ENCODE assay signal across 17 cellular contexts in genomic region chr3:20073683-20074082, GRCh38. TPM values are rescaled to one million over a fixed set of nuclear protein-coding genes. Genes with fewer than 3 reads are reported as not detected.
DNase-seq lines count a peak whose midpoint lies in the region; ATAC-seq and TF ChIP-seq lines count a peak whose summit lies in the region.
"Had no signal": no experiment of that assay in that cellular context is flagged by ENCODE, and none has a peak within 500 bp of the region (broad histone marks: within the 10 kb centered on the region; RNA-seq: fewer than 3 reads in every experiment).

No MANE protein-coding gene starts in this region.

- no peaks in the 10 kb centered on the region for H4K20me1 ChIP-seq in GM23248 (ENCODE audit: insufficient read depth)

- peak overlapping the region; percentile 73 for H3K27ac ChIP-seq in HUES48 (ENCODE audit: low read depth, low read length)
- peak overlapping the region; percentile 54 for H3K27ac ChIP-seq in angular gyrus (ENCODE audit: low read depth, low read length)
- H3K27ac ChIP-seq in prostate gland: peak overlapping the region; percentile 7 to 24
- no peak overlapping the region for H3K27ac ChIP-seq in GM23248
- H3K27ac ChIP-seq: body of pancreas had no signal

- no peaks in the 10 kb centered on the region for H3K79me2 ChIP-seq in GM23248 (ENCODE audit: insufficient read depth)

- no peak for ATAC-seq in HG02759 (IDR thresholded peaks at IDR 0.05; ENCODE audit: unreplicated experiment)
- ATAC-seq: activated CD8-positive, alpha-beta T cell treated with anti-CD3 and anti-CD28 coated beads, Interleukin-2, amount 10 ng/mL, durations not matched to agents 7 days and 5 days; body of pancreas; Right ventricle myocardium inferior; stimulated activated naive CD8-positive, alpha-beta T cell treated with anti-CD3 and anti-CD28 coated beads, Interleukin-15, Interleukin-2, amounts not matched to agents 100 U/mL and 50 U/mL, for 24 hours had no signal

- in situ Hi-C loops in GM23248 (cut with MboI): no loop called here

- H3K4me2 ChIP-seq in GM23248 (ENCODE audit: unreplicated experiment): no peak overlapping the region

- peaks cover 9% of the 10 kb centered on the region; the same call in 1 of the 2 replicates for H3F3A ChIP-seq in GM23248 (ENCODE audit: insufficient read depth)

- no peak overlapping the region for H2AFZ ChIP-seq in GM23248

- TF ChIP-seq POLR2A in prostate gland (IDR thresholded peaks at IDR 0.05): no peak

- 59% methylated on average over 4 of the region's 4 CpGs for WGBS in prostate gland
- 96 to 97% methylated on average over 4 of the region's 4 CpGs for WGBS in GM23248 (ENCODE audit: low coverage in 1 of 2, low lambda C conversion rate in 2 of 2, missing lambda C conversion rate in 2 of 2), 2 experiments

- peaks cover 27% of the 10 kb centered on the region for H3K27me3 ChIP-seq in HUES48 (ENCODE audit: control insufficient read depth, insufficient read depth, low read length)
- no peaks in the 10 kb centered on the region for H3K27me3 ChIP-seq in prostate gland (replicated peaks; ENCODE audit: insufficient read depth)
- H3K27me3 ChIP-seq in GM23248 (replicated peaks; ENCODE audit: insufficient read depth): no peaks in the 10 kb centered on the region
- H3K27me3 ChIP-seq: body of pancreas, heart right ventricle had no signal

- H3K9ac ChIP-seq in HUES48 (ENCODE audit: low read depth, low read length): no peak overlapping the region
- H3K9ac ChIP-seq in GM23248: no peak overlapping the region

- intact Hi-C loops in prostate gland (cut with DNase I): no loop called here

- H3K4me1 ChIP-seq in HUES48 (ENCODE audit: control insufficient read depth, insufficient read depth, low read length): peaks cover 31% of the 10 kb centered on the region
- H3K4me1 ChIP-seq in prostate gland (replicated peaks): no peaks in the 10 kb centered on the region
- no peaks in the 10 kb centered on the region for H3K4me1 ChIP-seq in GM23248 (ENCODE audit: insufficient read depth)

- H3K36me3 ChIP-seq in HUES48 (ENCODE audit: control insufficient read depth, insufficient read depth, low read length): no peaks in the 10 kb centered on the region
- H3K36me3 ChIP-seq in prostate gland: no peaks in the 10 kb centered on the region
- no peaks in the 10 kb centered on the region for H3K36me3 ChIP-seq in GM23248 (ENCODE audit: low read depth)

- DNase-seq in fibroblast of villous mesenchyme (ENCODE audit: low read depth): peak; percentile 62
- no peak for DNase-seq in prostate gland (ENCODE audit: low spot score)
- no peak for DNase-seq in GM23248
- DNase-seq in cerebellar nuclear complex (lab: John Stamatoyannopoulos, UW): no peak
- no peak for DNase-seq in nucleus accumbens (lab: John Stamatoyannopoulos, UW)
- DNase-seq: activated CD8-positive, alpha-beta T cell treated with anti-CD3 and anti-CD28 coated beads, Interleukin-2, amount 10 ng/mL, durations not matched to agents 7 days and 5 days; activated T-cell treated with anti-CD3 and anti-CD28 coated beads, Interleukin-2, amount 50 U/mL, for 48 hours; body of pancreas; CD4-positive, alpha-beta memory T cell; DND-41; heart right ventricle; NCI-H345; stimulated activated naive CD8-positive, alpha-beta T cell treated with anti-CD3 and anti-CD28 coated beads, Interleukin-15, Interleukin-2, amounts not matched to agents 100 U/mL and 50 U/mL, for 24 hours had no signal

- H3K9me3 ChIP-seq in HUES48 (ENCODE audit: control insufficient read depth, insufficient read depth, low read length) (no peaks in the 10 kb centered on the region), prostate gland (no peaks in the 10 kb centered on the region), GM23248 (ENCODE audit: low read depth) (no peaks in the 10 kb centered on the region)
- H3K9me3 ChIP-seq: body of pancreas, heart right ventricle had no signal

- peak overlapping the region; percentile 4; the same call in 1 of the 2 replicates for H3K4me3 ChIP-seq in HUES48 (ENCODE audit: low read depth, low read length)
- no peak overlapping the region for H3K4me3 ChIP-seq in fibroblast of villous mesenchyme (ENCODE audit: low read depth, low read length)
- no peak overlapping the region for H3K4me3 ChIP-seq in prostate gland
- no peak overlapping the region for H3K4me3 ChIP-seq in GM23248
- H3K4me3 ChIP-seq: body of pancreas, heart right ventricle had no signal

- H3K9me2 ChIP-seq in GM23248 (ENCODE audit: insufficient read depth): no peaks in the 10 kb centered on the region

- TF ChIP-seq CTCF in fibroblast of villous mesenchyme (IDR thresholded peaks at IDR 0.05; ENCODE audit: insufficient read depth, low read depth, low read length): no peak
- TF ChIP-seq CTCF in prostate gland (IDR thresholded peaks at IDR 0.05): no peak

RNA-seq across cellular contexts. Expression of gene KAT2B, which starts 33.4 kb away (rescaled TPM):
- total RNA-seq in fibroblast of villous mesenchyme (9.7 and 12.5 TPM in 2 replicates), prostate gland (10 to 100 TPM; 16.4 to 31.7 TPM)
- total RNA-seq in GM23248 (2014; rRNA removed; shearing (Covaris generic)): 10.4 and 13.5 TPM in 2 replicates
- polyA plus RNA-seq in GM23248 (2016; fragmentation: Nextera tagmentation; extraction: Ambion mirVana): 1.5 TPM in 2 replicates
